In the genomic region with DNA sequence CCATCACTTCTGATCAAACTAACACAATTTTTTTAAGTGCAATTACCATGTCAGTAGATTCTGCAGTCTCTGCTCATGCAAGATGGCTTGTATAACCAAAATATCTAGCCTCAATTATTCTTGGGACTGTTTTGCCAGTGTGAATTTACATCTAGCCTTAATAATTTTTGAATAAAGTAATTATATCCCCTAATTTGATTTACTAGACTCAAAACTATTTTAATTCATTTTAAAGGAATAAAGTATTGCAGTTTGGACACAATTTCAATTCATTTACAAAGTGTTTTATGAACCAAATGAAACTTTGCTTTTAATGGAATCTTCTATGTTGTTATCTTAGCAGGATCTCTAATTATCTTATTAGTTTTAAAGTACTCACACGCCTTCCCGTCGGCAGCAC, we compare ENCODE assay signal across 9 cellular contexts.
"Had no signal": no experiment of that assay in that cellular context is flagged by ENCODE, and none has a peak within 500 bp of the region (broad histone marks: within the 10 kb centered on the region; RNA-seq: fewer than 3 reads in every experiment).

No MANE protein-coding gene starts in this region.

- H2AFZ ChIP-seq: GM23248, GM23338 had no signal

- DNase-seq: GM23248, GOT3, H7, H9, HCEC 1CT, HFFc6 had no signal

- H3K9me3 ChIP-seq: HAP-1 had no signal

- H3K27ac ChIP-seq: GM23248 had no signal

- H3K9ac ChIP-seq: GM23248 had no signal

- H3K4me3 ChIP-seq: GM23248, GM23338, HAP-1 had no signal

- H3K4me1 ChIP-seq: HAP-1 had no signal

- H3K4me2 ChIP-seq: GM23338 had no signal

- ATAC-seq: GM23338, HCT116 had no signal
